Comparison of ENCODE assay signal across 8 cellular contexts in genomic region chr10:119737827-119738226, GRCh38. TPM values are rescaled to one million over a fixed set of nuclear protein-coding genes. Genes with fewer than 3 reads are reported as not detected.
DNase-seq lines count a peak whose midpoint lies in the region; ATAC-seq, FAIRE-seq and TF ChIP-seq lines count a peak whose summit lies in the region.

No MANE protein-coding gene starts in this region.

- peak overlapping the region; percentile 14 to 32 for H3K27ac Mint-ChIP-seq in natural killer cell
- H3K27ac Mint-ChIP-seq in natural killer cell treated with Interleukin-12 subunit alpha and Interleukin-12 subunit beta and Interleukin-15 and Interleukin-18, amount 100 ng/mL, for 72 hours = no peak overlapping the region

- H3K9me3 Mint-ChIP-seq in natural killer cell = no peaks in the 10 kb centered on the region
- H3K9me3 Mint-ChIP-seq in natural killer cell treated with Interleukin-12 subunit alpha and Interleukin-12 subunit beta and Interleukin-15 and Interleukin-18, amount 100 ng/mL, for 72 hours = no peaks in the 10 kb centered on the region

- intact Hi-C loops in natural killer cell (cut with micrococcal nuclease) = no loop called here

- no peak for TF ChIP-seq CTCF in natural killer cell (IDR thresholded peaks at IDR 0.05)
- TF ChIP-seq CTCF in WI38 (IDR thresholded peaks at IDR 0.05; ENCODE audit: low read depth, low read length) = no peak

- H3K4me3 Mint-ChIP-seq in natural killer cell = no peak overlapping the region
- H3K4me3 Mint-ChIP-seq in natural killer cell treated with Interleukin-12 subunit alpha and Interleukin-12 subunit beta and Interleukin-15 and Interleukin-18, amount 100 ng/mL, for 72 hours = no peak overlapping the region

- FAIRE-seq in urothelium cell line (lab: Jason Lieb, UNC) = no peak

- ATAC-seq in natural killer cell (peak in 2 of 3 donors; percentile 24 to 64), GM19023 (IDR thresholded peaks at IDR 0.05; ENCODE audit: unreplicated experiment) (no peak), GM19467 (IDR thresholded peaks at IDR 0.05; ENCODE audit: unreplicated experiment) (no peak)
- no peak for ATAC-seq in natural killer cell treated with Interleukin-12 subunit alpha and Interleukin-12 subunit beta and Interleukin-15 and Interleukin-18, amount 100 ng/mL, for 72 hours

- H3K36me3 Mint-ChIP-seq in natural killer cell = no peaks in the 10 kb centered on the region
- H3K36me3 Mint-ChIP-seq in natural killer cell treated with Interleukin-12 subunit alpha and Interleukin-12 subunit beta and Interleukin-15 and Interleukin-18, amount 100 ng/mL, for 72 hours = no peaks in the 10 kb centered on the region

- no peak for DNase-seq in natural killer cell
- no peak for DNase-seq in natural killer cell treated with Interleukin-12 subunit alpha and Interleukin-12 subunit beta and Interleukin-15 and Interleukin-18, amount 100 ng/mL, for 72 hours (ENCODE audit: low spot score)
- peak; percentile 56 for DNase-seq in iPS-NIHi7 (ENCODE audit: extremely low spot score)
- DNase-seq in urothelium cell line (ENCODE audit: low spot score) = peak; percentile 79
- no peak for DNase-seq in NCI-H128 (lab: John Stamatoyannopoulos, UW; ENCODE audit: unreplicated experiment)

- peak overlapping the region; percentile 29 for H3K4me3 ChIP-seq in WI38 (ENCODE audit: low read depth, low read length)

- H3K27me3 Mint-ChIP-seq in natural killer cell (ENCODE audit: low read depth in 2 of 2) = no peaks in the 10 kb centered on the region
- no peaks in the 10 kb centered on the region for H3K27me3 Mint-ChIP-seq in natural killer cell treated with Interleukin-12 subunit alpha and Interleukin-12 subunit beta and Interleukin-15 and Interleukin-18, amount 100 ng/mL, for 72 hours

- H3K4me1 Mint-ChIP-seq in natural killer cell = peaks cover 25 to 29% of the 10 kb centered on the region in 2 donors
- peaks cover 16 to 18% of the 10 kb centered on the region in 2 donors for H3K4me1 Mint-ChIP-seq in natural killer cell treated with Interleukin-12 subunit alpha and Interleukin-12 subunit beta and Interleukin-15 and Interleukin-18, amount 100 ng/mL, for 72 hours (ENCODE audit: low read depth in 2 of 2)

RNA-seq across cellular contexts. Expression of gene INPP5F, which starts 12.0 kb away (rescaled TPM):
- 10 to 100 TPM; 12.8 to 18.2 (median 15.8) TPM for total RNA-seq in natural killer cell
- 10 to 100 TPM in 1 of 2 donors, 1 to 10 TPM in 1; 6.7 to 15.4 TPM for total RNA-seq in natural killer cell treated with Interleukin-12 subunit alpha and Interleukin-12 subunit beta and Interleukin-15 and Interleukin-18, amount 100 ng/mL, for 72 hours

Comparison
In these comparisons a context has a peak if more than half of its experiments do, and no peak if none do; other contexts are left out.
1. ATAC-seq: peak in natural killer cell (2 of 3); none in natural killer cell treated with Interleukin-12 subunit alpha and Interleukin-12 subunit beta and Interleukin-15 and Interleukin-18, amount 100 ng/mL, for 72 hours (0 of 2), GM19023 (single experiment) and GM19467 (single experiment).
2. H3K27ac Mint-ChIP-seq: peak in natural killer cell (2 of 2); none in natural killer cell treated with Interleukin-12 subunit alpha and Interleukin-12 subunit beta and Interleukin-15 and Interleukin-18, amount 100 ng/mL, for 72 hours (0 of 2).
3. DNase-seq: peak in iPS-NIHi7 (single experiment) and urothelium cell line (single experiment); none in natural killer cell (single experiment), natural killer cell treated with Interleukin-12 subunit alpha and Interleukin-12 subunit beta and Interleukin-15 and Interleukin-18, amount 100 ng/mL, for 72 hours (single experiment) and NCI-H128 (single experiment).